ENCODE assay signal across 1 cellular context in genomic region chr2:208268553-208268952, GRCh38.
TF ChIP-seq lines count a peak whose summit lies in the region.

No MANE protein-coding gene starts in this region.

TF ChIP-seq in WTC11, 78 proteins besides CTCF, POLR2A, EP300 and RAD21 (continued from another document):
- TF ChIP-seq ZNF532 (CRISPR knock-in tag; IDR thresholded peaks at IDR 0.05; ENCODE audit: borderline replicate concordance) (no peak), HMGA2 (CRISPR knock-in tag; IDR thresholded peaks at IDR 0.05) (no peak), ZNF317 (CRISPR knock-in tag; IDR thresholded peaks at IDR 0.05; ENCODE audit: borderline replicate concordance, low read depth) (no peak), NFATC4 (CRISPR knock-in tag; IDR thresholded peaks at IDR 0.05) (no peak)
TF ChIP-seq in WTC11: peak in this region for 0.
